ENCODE assay signal across 21 cellular contexts in the genomic region with DNA sequence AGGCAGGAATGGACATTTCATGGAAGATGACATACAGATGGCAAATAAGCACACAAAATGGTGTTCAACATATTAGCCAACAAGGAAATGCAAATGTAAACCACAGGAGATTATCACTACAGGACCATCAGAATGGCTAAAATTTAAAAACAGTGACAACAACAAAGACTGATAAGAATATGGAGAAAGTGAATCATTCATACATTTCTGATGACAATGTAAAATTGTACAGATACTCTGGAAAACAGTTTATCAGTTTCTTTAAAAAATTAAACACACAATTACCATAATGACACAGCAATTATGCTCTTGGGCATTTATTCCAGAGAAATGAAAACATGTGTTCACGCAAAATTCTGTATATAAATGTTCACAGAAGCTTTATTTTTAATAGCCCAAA.
"Had no signal": no experiment of that assay in that cellular context is flagged by ENCODE, and none has a peak within 500 bp of the region (broad histone marks: within the 10 kb centered on the region; RNA-seq: fewer than 3 reads in every experiment).

No MANE protein-coding gene starts in this region.

- H3K27ac ChIP-seq: colonic mucosa, esophagus squamous epithelium, heart left ventricle, neutrophil, spleen, testis, tibial nerve had no signal

- DNase-seq: colonic mucosa; dermis blood vessel endothelial cell; esophagus squamous epithelium; foreskin melanocyte; heart left ventricle; hippocampal formation; kidney glomerular epithelial cell; mucosa of descending colon; naive thymus-derived CD8-positive, alpha-beta T cell; posterior cingulate gyrus; spleen; stimulated activated CD4-positive, alpha-beta T cell treated with anti-CD3 and anti-CD28 coated beads, Interleukin-15, amount 100 ng/mL, for 24 hours; stimulated activated CD4-positive, alpha-beta T cell treated with anti-CD3 and anti-CD28 coated beads, Interleukin-1b, Interleukin-23, amount 100 ng/mL, for 48 hours; stimulated activated CD4-positive, alpha-beta T cell treated with anti-CD3 and anti-CD28 coated beads, Interleukin-4, amount 100 ng/mL, for 24 hours; stimulated activated naive CD8-positive, alpha-beta T cell treated with anti-CD3 and anti-CD28 coated beads, Interleukin-15, amount 100 ng/mL, for 72 hours; testis had no signal

- H3K4me3 ChIP-seq: colonic mucosa, esophagus squamous epithelium, heart left ventricle, mucosa of descending colon, spleen, testis, tibial nerve had no signal

- H3K4me1 ChIP-seq: colonic mucosa, esophagus squamous epithelium, heart left ventricle, spleen, testis, tibial nerve had no signal

- H3K36me3 ChIP-seq: colonic mucosa, esophagus squamous epithelium, heart left ventricle, neutrophil, spleen had no signal

- H3K27me3 ChIP-seq: colonic mucosa, esophagus squamous epithelium, heart left ventricle, neutrophil, spleen, testis, tibial nerve had no signal

- H3K9me3 ChIP-seq: colonic mucosa, esophagus squamous epithelium, heart left ventricle, mucosa of descending colon, neutrophil, testis had no signal

- ATAC-seq: heart left ventricle; mucosa of descending colon; naive thymus-derived CD8-positive, alpha-beta T cell; sciatic nerve; stimulated activated memory B cell treated with anti-CD40 and anti-IgM and Interleukin-4, amounts not matched to agents 10 μg/mL and 1 μg/mL and 100 μg/mL, for 72 hours; stimulated activated naive CD8-positive, alpha-beta T cell treated with anti-CD3 and anti-CD28 coated beads, Interleukin-15, amount 100 ng/mL, for 72 hours had no signal

- FAIRE-seq: islet of Langerhans had no signal
